ENCODE assay signal across 8 cellular contexts in genomic region chr7:151341357-151342101, GRCh38. TPM values are rescaled to one million over a fixed set of nuclear protein-coding genes. Genes with fewer than 3 reads are reported as not detected.
DNase-seq lines count a peak whose midpoint lies in the region; ATAC-seq and TF ChIP-seq lines count a peak whose summit lies in the region.

A gene with protein sequence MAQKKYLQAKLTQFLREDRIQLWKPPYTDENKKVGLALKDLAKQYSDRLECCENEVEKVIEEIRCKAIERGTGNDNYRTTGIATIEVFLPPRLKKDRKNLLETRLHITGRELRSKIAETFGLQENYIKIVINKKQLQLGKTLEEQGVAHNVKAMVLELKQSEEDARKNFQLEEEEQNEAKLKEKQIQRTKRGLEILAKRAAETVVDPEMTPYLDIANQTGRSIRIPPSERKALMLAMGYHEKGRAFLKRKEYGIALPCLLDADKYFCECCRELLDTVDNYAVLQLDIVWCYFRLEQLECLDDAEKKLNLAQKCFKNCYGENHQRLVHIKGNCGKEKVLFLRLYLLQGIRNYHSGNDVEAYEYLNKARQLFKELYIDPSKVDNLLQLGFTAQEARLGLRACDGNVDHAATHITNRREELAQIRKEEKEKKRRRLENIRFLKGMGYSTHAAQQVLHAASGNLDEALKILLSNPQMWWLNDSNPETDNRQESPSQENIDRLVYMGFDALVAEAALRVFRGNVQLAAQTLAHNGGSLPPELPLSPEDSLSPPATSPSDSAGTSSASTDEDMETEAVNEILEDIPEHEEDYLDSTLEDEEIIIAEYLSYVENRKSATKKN (plus strand): TSS chr7:151341812. CDS start chr7:151345350, 3,538 bp downstream.

- H3K36me3 Mint-ChIP-seq in Caco-2 (ENCODE audit: insufficient read depth, unreplicated experiment), result peaks cover 21% of the 10 kb centered on the region
- H3K36me3 Mint-ChIP-seq in activated T-cell treated with anti-CD3 and anti-CD28 coated beads, Interleukin-2, amount 50 U/mL, for 72 hours (ENCODE audit: insufficient read depth in 2 of 2), result peaks cover 0 to 4% of the 10 kb centered on the region in 2 donors

- peak; percentile 62; the same call in 1 of the 2 replicates for TF ChIP-seq POLR2A in IMR-90 (IDR thresholded peaks at IDR 0.05; ENCODE audit: low read depth, low read length)

- peak within 1 kb of the TSS; percentile 75 for H3K27ac ChIP-seq in IMR-90 (ENCODE audit: insufficient read depth, low read length)
- peak within 1 kb of the TSS; percentile 80 for H3K27ac ChIP-seq in muscle layer of colon (ENCODE audit: low read depth, low read length)

- WGBS in IMR-90 (ENCODE audit: extremely low coverage in 2 of 2, insufficient read length in 1 of 2), 2 experiments, result 3% methylated on average over 44 of the region's 72 CpGs; no CpG with 5 or more reads in 1 of the 2 experiments

- BruUV-seq in Caco-2 (replicated peaks; lab: Mats Ljungman, UMichigan) (no TSS peak), IMR-90 (replicated peaks; lab: Mats Ljungman, UMichigan) (no TSS peak)

- H4K20me1 ChIP-seq in IMR-90 (ENCODE audit: insufficient read depth, low read length), result no peaks in the 10 kb centered on the region; the same call in 1 of the 2 replicates

- H3K23ac ChIP-seq in IMR-90 (ENCODE audit: low read depth, low read length), result no peak within 1 kb of the TSS

- no peak within 1 kb of the TSS for H2AK5ac ChIP-seq in IMR-90 (ENCODE audit: low read depth, low read length)

- peak within 1 kb of the TSS; percentile 44 for H2BK5ac ChIP-seq in IMR-90 (ENCODE audit: low read depth, low read length, poor library complexity, severe bottlenecking)

- TF ChIP-seq RAD21 in IMR-90 (IDR thresholded peaks at IDR 0.05; ENCODE audit: low read length), result no peak

- peak within 1 kb of the TSS; percentile 77 to 88 for H4K8ac ChIP-seq in IMR-90 (ENCODE audit: low read depth in 2 of 2, low read length in 2 of 2)

- DNase-seq in Caco-2 (peak; percentile 88 to 96), IMR-90 (peak; percentile 74)
- DNase-seq in activated T-cell treated with anti-CD3 and anti-CD28 coated beads, Interleukin-2, amount 50 U/mL, for 72 hours, result peak; percentile 93 to 98
- peak; percentile 91 to 93 for DNase-seq in stimulated activated CD8-positive, alpha-beta memory T cell treated with anti-CD3 and anti-CD28 coated beads, Interleukin-7, amount 100 ng/mL, for 1 hour (ENCODE audit: low read depth in 2 of 2)

- H4K91ac ChIP-seq in IMR-90 (ENCODE audit: insufficient read depth, low read depth, low read length), result peak within 1 kb of the TSS; percentile 59

- H3K9ac ChIP-seq in IMR-90 (ENCODE audit: low read depth, low read length) (peak within 1 kb of the TSS; percentile 81), muscle layer of colon (ENCODE audit: low read length) (peak within 1 kb of the TSS; percentile 21)

- no peak within 1 kb of the TSS for H3K18ac ChIP-seq in IMR-90 (ENCODE audit: low read depth, low read length)

- peak within 1 kb of the TSS; percentile 71; the same call in 1 of the 2 replicates for H2BK120ac ChIP-seq in IMR-90 (ENCODE audit: low read depth, low read length)

- H3K27ac Mint-ChIP-seq in Caco-2 (ENCODE audit: unreplicated experiment), result peak within 1 kb of the TSS; percentile 59
- H3K27ac Mint-ChIP-seq in activated T-cell treated with anti-CD3 and anti-CD28 coated beads, Interleukin-2, amount 50 U/mL, for 72 hours, result peak within 1 kb of the TSS; percentile 99

- H3K9me3 Mint-ChIP-seq in Caco-2 (ENCODE audit: unreplicated experiment), result no peaks in the 10 kb centered on the region
- H3K9me3 Mint-ChIP-seq in activated T-cell treated with anti-CD3 and anti-CD28 coated beads, Interleukin-2, amount 50 U/mL, for 72 hours, result peaks cover 0 to 4% of the 10 kb centered on the region in 2 donors

- 0 out of 2 replicates have a peak within 1 kb of the TSS, but pooled peaks have one; percentile 45 for H3K14ac ChIP-seq in IMR-90 (replicated peaks; ENCODE audit: low read depth, low read length)

- peaks cover 2% of the 10 kb centered on the region for H3K36me3 ChIP-seq in Caco-2 (ENCODE audit: control insufficient read depth, insufficient read depth, low read length)
- peaks cover 10% of the 10 kb centered on the region for H3K36me3 ChIP-seq in IMR-90 (ENCODE audit: control insufficient read depth, insufficient read depth, low read length)
- peaks cover 14% of the 10 kb centered on the region for H3K36me3 ChIP-seq in muscle layer of colon (ENCODE audit: insufficient read depth, low read length)

- peak within 1 kb of the TSS; percentile 46; the same call in 1 of the 2 replicates for H3K56ac ChIP-seq in IMR-90 (ENCODE audit: extremely low read depth, insufficient read depth, low read length)

- H4K5ac ChIP-seq in IMR-90 (ENCODE audit: low read depth, low read length), result peak within 1 kb of the TSS; percentile 88

- no peaks in the 10 kb centered on the region for H3K27me3 Mint-ChIP-seq in Caco-2 (ENCODE audit: insufficient read depth, unreplicated experiment)
- no peaks in the 10 kb centered on the region for H3K27me3 Mint-ChIP-seq in activated T-cell treated with anti-CD3 and anti-CD28 coated beads, Interleukin-2, amount 50 U/mL, for 72 hours (ENCODE audit: low read depth)

- peaks cover 3% of the 10 kb centered on the region; the same call in 1 of the 2 replicates for H3K9me1 ChIP-seq in IMR-90 (ENCODE audit: insufficient read depth, low read length)

- H2AFZ ChIP-seq in IMR-90 (replicated peaks; ENCODE audit: low read length, poor library complexity), result peak within 1 kb of the TSS; percentile 99

- peak within 1 kb of the TSS; percentile 93 for H2AK9ac ChIP-seq in IMR-90 (replicated peaks; ENCODE audit: low read depth, low read length, poor library complexity)

- peak within 1 kb of the TSS; percentile 6; the same call in 1 of the 2 replicates for H2BK20ac ChIP-seq in IMR-90 (ENCODE audit: low read depth, low read length)

- H3K4ac ChIP-seq in IMR-90 (ENCODE audit: low read depth, low read length), result no peak within 1 kb of the TSS

- no peaks in the 10 kb centered on the region for H3K27me3 ChIP-seq in Caco-2 (replicated peaks; ENCODE audit: control insufficient read depth, insufficient read depth, low read length)
- no peaks in the 10 kb centered on the region; the same call in 1 of the 2 replicates for H3K27me3 ChIP-seq in IMR-90 (ENCODE audit: control insufficient read depth, insufficient read depth, low read length)
- no peaks in the 10 kb centered on the region for H3K27me3 ChIP-seq in muscle layer of colon (ENCODE audit: control insufficient read depth in 1 of 2, insufficient read depth in 2 of 2, low read length in 2 of 2)

- H2BK15ac ChIP-seq in IMR-90 (ENCODE audit: low read depth, low read length), result no peak within 1 kb of the TSS

- H3K9me3 ChIP-seq in Caco-2 (no peaks in the 10 kb centered on the region), IMR-90 (ENCODE audit: control insufficient read depth, insufficient read depth, low read length) (peaks cover 3% of the 10 kb centered on the region; the same call in 1 of the 2 replicates), muscle layer of colon (ENCODE audit: low read length) (no peaks in the 10 kb centered on the region)

- POLR2A ChIA-PET in Caco-2 (lab: Charles Lee) (interaction anchor here (0.6 to 1.3 kb wide), 7 partner anchors 11 to 395 kb away, joined by 3 to 9 read pairs (median 4); partner anchors contain the start of gene ABCF2), IMR-90 (lab: Charles Lee; ENCODE audit: unreplicated experiment) (interaction anchor here (0.6 to 0.9 kb wide), 3 partner anchors 9 to 33 kb away, joined by 3 read pairs; no protein-coding TSS in a partner anchor)

- in situ Hi-C loops in IMR-90 (cut with MboI; ENCODE audit: low sequenced_read_pairs), result no loop called here

- H3K4me1 ChIP-seq in Caco-2 (peaks cover 15% of the 10 kb centered on the region), IMR-90 (ENCODE audit: control insufficient read depth, insufficient read depth, low read length) (peaks cover 3% of the 10 kb centered on the region), muscle layer of colon (ENCODE audit: insufficient read depth, low read length) (peaks cover 6% of the 10 kb centered on the region)

- CTCF ChIA-PET in Caco-2 (lab: Charles Lee), result interaction anchor here (0.6 to 3.3 kb wide), 6 partner anchors 9 to 504 kb away, joined by 3 to 12 read pairs (median 5); no protein-coding TSS in a partner anchor
- CTCF ChIA-PET in IMR-90 (lab: Yijun Ruan, JAX), result interaction anchor here (0.6 to 1.0 kb wide), 3 partner anchors 10 to 227 kb away, joined by 3 to 4 read pairs (median 3); no protein-coding TSS in a partner anchor

- H3K4me3 ChIP-seq in Caco-2 (ENCODE audit: low read depth, low read length), result peak within 1 kb of the TSS; percentile 85
- peak within 1 kb of the TSS; percentile 99 for H3K4me3 ChIP-seq in IMR-90 (ENCODE audit: insufficient read depth, low read depth, low read length)
- peak within 1 kb of the TSS; percentile 47 to 90 for H3K4me3 ChIP-seq in muscle layer of colon (ENCODE audit: low read depth in 1 of 2, low read length in 2 of 2)

- peaks cover 14 to 22% of the 10 kb centered on the region in 2 experiments for H3K79me1 ChIP-seq in IMR-90 (ENCODE audit: low read depth in 1 of 2, low read length in 2 of 2)

- H3K4me1 Mint-ChIP-seq in Caco-2 (ENCODE audit: low read depth, unreplicated experiment), result peaks cover 11% of the 10 kb centered on the region
- H3K4me1 Mint-ChIP-seq in activated T-cell treated with anti-CD3 and anti-CD28 coated beads, Interleukin-2, amount 50 U/mL, for 72 hours (ENCODE audit: low read depth), result peaks cover 53% of the 10 kb centered on the region

- dilution Hi-C loops in IMR-90 (cut with HindIII; ENCODE audit: low sequenced_read_pairs, unreplicated experiment), result no loop called here

- peak within 1 kb of the TSS; percentile 93 for H3K4me2 ChIP-seq in IMR-90 (ENCODE audit: low read depth, low read length)

- peak; percentile 54 for ATAC-seq in GM21423 (IDR thresholded peaks at IDR 0.05; ENCODE audit: unreplicated experiment)
- peak; percentile 100 for ATAC-seq in IMR-90 (ENCODE audit: low read depth)
- peak; percentile 80 to 81 for ATAC-seq in activated T-cell treated with anti-CD3 and anti-CD28 coated beads, Interleukin-2, amount 50 U/mL, for 72 hours (replicated peaks in 1 of 2)
- ATAC-seq in esophagus mucosa, result peak; percentile 100

- H3K4me3 Mint-ChIP-seq in Caco-2 (ENCODE audit: unreplicated experiment), result peak within 1 kb of the TSS; percentile 75
- H3K4me3 Mint-ChIP-seq in activated T-cell treated with anti-CD3 and anti-CD28 coated beads, Interleukin-2, amount 50 U/mL, for 72 hours, result peak within 1 kb of the TSS; percentile 84 to 97

- TF ChIP-seq CTCF in Caco-2 (IDR thresholded peaks at IDR 0.05; ENCODE audit: insufficient read depth in 1 of 2, low read depth in 1 of 2, low read length in 1 of 2, severe bottlenecking in 1 of 2, unreplicated experiment in 1 of 2) (no peak), IMR-90 (conservative IDR thresholded peaks at IDR 0.05; ENCODE audit: low read depth, low read length) (no peak)

- intact Hi-C loops in Caco-2 (cut with micrococcal nuclease; ENCODE audit: unreplicated experiment) (loop anchor here (1.0 kb wide), 1 partner anchor 9 kb away; no protein-coding TSS in a partner anchor), IMR-90 (cut with micrococcal nuclease) (loop anchor here (1.0 kb wide), 1 partner anchor 26 kb away; no protein-coding TSS in a partner anchor)

RNA-seq across cellular contexts. Expression of the gene that starts here (rescaled TPM):
- total RNA-seq in Caco-2 (2022), result 51.6 and 54.6 TPM in 2 replicates
- total RNA-seq in IMR-90 (2012; rRNA removed), result 20.1 and 31.9 TPM in 2 replicates
- 27.2 and 29.7 TPM in 2 replicates for polyA plus RNA-seq in IMR-90 (2012; rRNA removed)
- polyA plus RNA-seq in IMR-90 (2012; cell fraction: cytosol; rRNA removed), result 15.0 and 16.7 TPM in 2 replicates
- polyA plus RNA-seq in IMR-90 (2012; cell fraction: nucleus; rRNA removed; ENCODE audit: low replicate concordance), result 18.7 and 22.1 TPM in 2 replicates
- 41.7 TPM for polyA plus RNA-seq in PFSK-1 (2012; ENCODE audit: insufficient read length, low read depth)
- total RNA-seq in activated T-cell treated with anti-CD3 and anti-CD28 coated beads, Interleukin-2, amount 50 U/mL, for 72 hours, result 10 to 100 TPM; 79.0 to 84.1 TPM
- 19.8 TPM for total RNA-seq in esophagus mucosa

Comparison
In these comparisons a context has a peak if more than half of its experiments do, and no peak if none do; other contexts are left out.
1. Peak in every context shown above with its lines: DNase-seq, ATAC-seq, H3K4me3 ChIP-seq and H3K27ac ChIP-seq.